ENCODE assay signal across 15 cellular contexts in the genomic region with DNA sequence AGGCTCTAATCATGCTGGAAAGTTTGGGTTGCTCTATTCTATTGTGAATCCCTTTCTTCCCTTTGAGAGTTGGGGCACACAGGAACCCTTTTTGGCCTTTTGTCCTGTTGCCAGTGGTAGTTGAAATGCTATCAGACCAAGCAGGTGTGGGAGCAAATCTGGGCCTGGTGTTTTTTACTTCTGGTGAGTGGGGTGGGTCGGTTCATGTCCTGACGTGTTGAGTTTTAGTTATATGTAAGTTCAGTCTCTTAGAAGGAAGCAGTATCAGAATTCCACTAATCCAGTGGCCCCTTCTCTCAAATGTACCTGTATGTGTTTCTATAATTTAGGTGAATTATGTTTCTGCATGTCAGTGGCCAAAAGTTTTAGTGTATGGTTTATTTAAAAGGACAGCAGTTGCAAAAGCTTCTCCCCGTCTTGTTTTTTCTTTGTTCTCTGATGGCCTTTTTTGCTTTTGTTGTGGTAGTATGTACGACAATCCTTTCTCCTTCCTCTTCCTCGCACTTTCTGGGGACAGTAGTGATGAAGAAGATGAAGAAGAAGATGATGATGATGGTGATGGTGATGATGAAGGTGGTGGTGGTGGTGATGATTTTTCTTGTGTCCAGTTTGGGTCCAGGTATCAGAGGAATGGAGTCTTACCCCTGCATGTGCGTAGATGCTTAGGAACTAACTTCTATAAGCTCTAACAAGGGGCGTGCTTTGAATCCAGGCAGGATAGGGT.
DNase-seq lines count a peak whose midpoint lies in the region; ATAC-seq, FAIRE-seq and TF ChIP-seq lines count a peak whose summit lies in the region.
"Had no signal": no experiment of that assay in that cellular context is flagged by ENCODE, and none has a peak within 500 bp of the region (broad histone marks: within the 10 kb centered on the region; RNA-seq: fewer than 3 reads in every experiment).

No MANE protein-coding gene starts in this region.

- peaks cover 26 to 77% of the 10 kb centered on the region in 2 experiments for H3K36me3 ChIP-seq in HepG2 (replicated peaks in 1 of 2; ENCODE audit: control insufficient read depth in 1 of 2, insufficient read depth in 2 of 2, low read length in 2 of 2)
- H3K36me3 ChIP-seq in right lobe of liver, result peaks cover 13 to 50% (median 17%) of the 10 kb centered on the region in 4 donors
- peaks cover 8 to 9% of the 10 kb centered on the region in 2 experiments for H3K36me3 ChIP-seq in endothelial cell of umbilical vein (ENCODE audit: control insufficient read depth in 2 of 2, extremely low read depth in 1 of 2, insufficient read depth in 2 of 2, low read length in 2 of 2)
- no peaks in the 10 kb centered on the region for H3K36me3 ChIP-seq in prostate gland
- H3K36me3 ChIP-seq in pancreas, result peaks cover 8 to 52% (median 31%) of the 10 kb centered on the region in 3 donors

- TF ChIP-seq RAD21 in HepG2 (CRISPR knock-in tag; IDR thresholded peaks at IDR 0.05), result no peak

- no peak for FAIRE-seq in HepG2 (lab: Jason Lieb, UNC)
- FAIRE-seq in endothelial cell of umbilical vein (lab: Jason Lieb, UNC), result no peak
- no peak for FAIRE-seq in pancreas (lab: Jason Lieb, UNC)

- H3K4me3 ChIP-seq in HepG2 (replicated peaks in 1 of 3; ENCODE audit: insufficient read depth in 1 of 3, low read depth in 2 of 3, low read length in 3 of 3) (no peak overlapping the region), right lobe of liver (no peak overlapping the region), endothelial cell of umbilical vein (replicated peaks in 1 of 3; ENCODE audit: insufficient read depth in 1 of 3, low read depth in 1 of 3, low read length in 3 of 3) (no peak overlapping the region), prostate gland (no peak overlapping the region), pancreas (no peak overlapping the region)
- H3K4me3 ChIP-seq: MG63, tibial nerve had no signal

- H3K9ac ChIP-seq in HepG2 (ENCODE audit: insufficient read depth, low read depth, low read length) (no peak overlapping the region), endothelial cell of umbilical vein (replicated peaks; ENCODE audit: extremely low read depth, insufficient read depth, low read length) (no peak overlapping the region)

- H3K4me1 ChIP-seq in HepG2 (ENCODE audit: insufficient read depth, low read length), result no peaks in the 10 kb centered on the region
- H3K4me1 ChIP-seq in right lobe of liver, result peaks cover 0 to 2% (median 0%) of the 10 kb centered on the region in 4 donors
- peaks cover 23% of the 10 kb centered on the region for H3K4me1 ChIP-seq in endothelial cell of umbilical vein (ENCODE audit: control insufficient read depth, extremely low read depth, insufficient read depth, low read length)
- peaks cover 15% of the 10 kb centered on the region for H3K4me1 ChIP-seq in prostate gland (replicated peaks)
- H3K4me1 ChIP-seq in pancreas, result no peaks in the 10 kb centered on the region

- POLR2A ChIA-PET in HepG2 (lab: Yijun Ruan, JAX) (no interaction called here), endothelial cell of umbilical vein (lab: Charles Lee) (no interaction called here)

- H3K27ac ChIP-seq in HepG2 (ENCODE audit: extremely low read length, insufficient read depth, low read length), result no peak overlapping the region
- no peak overlapping the region for H3K27ac ChIP-seq in right lobe of liver
- peak overlapping the region; percentile 92 for H3K27ac ChIP-seq in endothelial cell of umbilical vein (ENCODE audit: insufficient read depth, low read depth, low read length)
- H3K27ac ChIP-seq in prostate gland, result peak overlapping the region; percentile 8 to 70
- H3K27ac ChIP-seq in pancreas, result no peak overlapping the region
- H3K27ac ChIP-seq: tibial nerve had no signal

- no peaks in the 10 kb centered on the region for H3K9me1 ChIP-seq in endothelial cell of umbilical vein (replicated peaks; ENCODE audit: control insufficient read depth, extremely low read depth, insufficient read depth, low read length)

- CTCF ChIA-PET in HepG2 (lab: Yijun Ruan, JAX; ENCODE audit: low intra/inter-chr PET ratio, low total read pairs) (no interaction called here), endothelial cell of umbilical vein (lab: Charles Lee) (no interaction called here)

- in situ Hi-C loops in HepG2 (cut with HindIII; ENCODE audit: extremely low pct_ligation_motif_present, low pct_unique_long_range_greater_than_20kb), result no loop called here

- DNase-seq in HepG2 (ENCODE audit: low spot score) (no peak), right lobe of liver (no peak), endothelial cell of umbilical vein (ENCODE audit: low read depth, low spot score) (no peak), prostate gland (ENCODE audit: low spot score) (no peak), pancreas (no peak), NCI-H2227 (lab: John Stamatoyannopoulos, UW; ENCODE audit: unreplicated experiment) (no peak)
- DNase-seq in activated CD4-positive, alpha-beta T cell treated with anti-CD3 and anti-CD28 coated beads for 1 hour, result no peak
- DNase-seq: activated gamma-delta T cell; effector memory CD4-positive, alpha-beta T cell; mesendoderm; NCI-H187 treated with DMSO at 0.1 percent for 48 hours; NCI-H510A had no signal

- no peaks in the 10 kb centered on the region for H4K20me1 ChIP-seq in HepG2 (ENCODE audit: insufficient read depth, low read length)
- no peaks in the 10 kb centered on the region for H4K20me1 ChIP-seq in endothelial cell of umbilical vein (replicated peaks; ENCODE audit: control insufficient read depth, extremely low read depth, insufficient read depth, low read length)

- H3K79me2 ChIP-seq in HepG2 (ENCODE audit: insufficient read depth, low read length), result no peaks in the 10 kb centered on the region
- H3K79me2 ChIP-seq in endothelial cell of umbilical vein (ENCODE audit: control insufficient read depth, insufficient read depth, low read length), result no peaks in the 10 kb centered on the region

- TF ChIP-seq EP300 in HepG2 (IDR thresholded peaks at IDR 0.05; ENCODE audit: low read depth in 2 of 2, low read length in 2 of 2) (no peak), HepG2 (CRISPR knock-in tag; IDR thresholded peaks at IDR 0.05; ENCODE audit: borderline replicate concordance) (no peak)

- WGBS in HepG2 (ENCODE audit: low lambda C conversion rate), result 97% methylated on average over 7 of the region's 7 CpGs
- 84% methylated on average over 5 of the region's 7 CpGs for WGBS in right lobe of liver (ENCODE audit: insufficient coverage, low coverage, low lambda C conversion rate, missing lambda C conversion rate)
- 76% methylated on average over 7 of the region's 7 CpGs for WGBS in prostate gland
- 92 to 94% methylated on average over 7 of the region's 7 CpGs for WGBS in pancreas, 2 donors

- intact Hi-C loops in HepG2 (cut with micrococcal nuclease; ENCODE audit: unreplicated experiment), result no loop called here
- intact Hi-C loops in right lobe of liver (cut with DNase I), result no loop called here
- intact Hi-C loops in endothelial cell of umbilical vein (cut with micrococcal nuclease), result no loop called here
- intact Hi-C loops in prostate gland (cut with DNase I), result loop anchor here (5.0 kb wide), 1 partner anchor 40 kb away; no protein-coding TSS in a partner anchor
- intact Hi-C loops in pancreas (cut with DNase I), result no loop called here

- H3K9me3 ChIP-seq in HepG2 (ENCODE audit: low read length) (no peaks in the 10 kb centered on the region), right lobe of liver (no peaks in the 10 kb centered on the region), endothelial cell of umbilical vein (replicated peaks; ENCODE audit: control insufficient read depth, insufficient read depth, low read length) (no peaks in the 10 kb centered on the region), prostate gland (no peaks in the 10 kb centered on the region), pancreas (no peaks in the 10 kb centered on the region)
- H3K9me3 ChIP-seq: MG63, tibial nerve had no signal

- no peak overlapping the region for H3K4me2 ChIP-seq in HepG2 (ENCODE audit: low read depth, low read length)
- H3K4me2 ChIP-seq in endothelial cell of umbilical vein (ENCODE audit: insufficient read depth, low read length), result no peak overlapping the region

- TF ChIP-seq CTCF in HepG2 (CRISPR knock-in tag; IDR thresholded peaks at IDR 0.05) (no peak), right lobe of liver (IDR thresholded peaks at IDR 0.05) (no peak), endothelial cell of umbilical vein (IDR thresholded peaks at IDR 0.05; ENCODE audit: extremely low read depth in 1 of 2, insufficient read depth in 1 of 2, low read depth in 1 of 2, low read length in 2 of 2) (no peak), prostate gland (IDR thresholded peaks at IDR 0.05) (no peak), pancreas (IDR thresholded peaks at IDR 0.05) (no peak)

- dilution Hi-C loops in endothelial cell of umbilical vein (cut with MboI; ENCODE audit: extremely low pct_ligation_motif_present, low sequenced_read_pairs), result no loop called here

- ATAC-seq in HepG2, result no peak
- no peak for ATAC-seq in right lobe of liver
- no peak for ATAC-seq in pancreas
- no peak for ATAC-seq in HG03378 (IDR thresholded peaks at IDR 0.05; ENCODE audit: unreplicated experiment)

- TSS peak; percentile 35 for BruUV-seq in HepG2 (replicated peaks; lab: Mats Ljungman, UMichigan)
- no TSS peak for BruUV-seq in endothelial cell of umbilical vein (replicated peaks; lab: Mats Ljungman, UMichigan)

- no peaks in the 10 kb centered on the region for H3K27me3 ChIP-seq in HepG2 (ENCODE audit: control insufficient read depth in 1 of 2, insufficient read depth in 2 of 2, low read length in 2 of 2)
- H3K27me3 ChIP-seq in right lobe of liver, result no peaks in the 10 kb centered on the region
- H3K27me3 ChIP-seq in endothelial cell of umbilical vein (ENCODE audit: control insufficient read depth in 2 of 2, insufficient read depth in 2 of 2, low read length in 2 of 2), result no peaks in the 10 kb centered on the region
- no peaks in the 10 kb centered on the region for H3K27me3 ChIP-seq in prostate gland (replicated peaks; ENCODE audit: insufficient read depth)
- H3K27me3 ChIP-seq in pancreas, result no peaks in the 10 kb centered on the region
- H3K27me3 ChIP-seq: MG63, tibial nerve had no signal

- H2AFZ ChIP-seq in HepG2 (ENCODE audit: low read length) (no peak overlapping the region), endothelial cell of umbilical vein (ENCODE audit: low read depth, low read length) (no peak overlapping the region)

- TF ChIP-seq POLR2A in HepG2 (IDR thresholded peaks at IDR 0.05; ENCODE audit: insufficient read depth in 1 of 2, low read depth in 2 of 2, low read length in 2 of 2) (no peak), right lobe of liver (IDR thresholded peaks at IDR 0.05) (no peak), endothelial cell of umbilical vein (IDR thresholded peaks at IDR 0.05; ENCODE audit: low read depth, low read length) (no peak), prostate gland (IDR thresholded peaks at IDR 0.05) (no peak)

TF ChIP-seq in HepG2, 621 proteins besides CTCF, POLR2A, EP300 and RAD21 (continues in another document):
- no peak for TF ChIP-seq CEBPG (CRISPR knock-in tag; IDR thresholded peaks at IDR 0.05)
- no peak for TF ChIP-seq ZNF577 (CRISPR knock-in tag; IDR thresholded peaks at IDR 0.05; ENCODE audit: borderline replicate concordance, low read depth)
- no peak for TF ChIP-seq WIZ (CRISPR knock-in tag; IDR thresholded peaks at IDR 0.05)

TF ChIP-seq in endothelial cell of umbilical vein, 7 proteins besides CTCF, POLR2A, EP300 and RAD21:
- no peak for TF ChIP-seq JUN (IDR thresholded peaks at IDR 0.05; ENCODE audit: borderline replicate concordance, insufficient read depth, insufficient read length, low read depth)
- no peak for TF ChIP-seq MYC (IDR thresholded peaks at IDR 0.05; ENCODE audit: low read depth, low read length)

Comparison
In these comparisons a context has a peak if more than half of its experiments do, and no peak if none do; other contexts are left out.
1. H3K27ac ChIP-seq: peak in endothelial cell of umbilical vein (single experiment) and prostate gland (2 of 2); none in HepG2 (single experiment), right lobe of liver (0 of 3) and pancreas (0 of 4).